10 cellular contexts compared by ENCODE assay signal in genomic region chr2:13193075-13193474, GRCh38.
DNase-seq lines count a peak whose midpoint lies in the region; ATAC-seq lines count a peak whose summit lies in the region.
"Had no signal": no experiment of that assay in that cellular context is flagged by ENCODE, and none has a peak within 500 bp of the region (broad histone marks: within the 10 kb centered on the region; RNA-seq: fewer than 3 reads in every experiment).

No MANE protein-coding gene starts in this region.

- intact Hi-C loops in head of caudate nucleus (cut with DNase I), result no loop called here
- intact Hi-C loops in left colon (cut with DNase I, micrococcal nuclease), result no loop called here

- peak; percentile 83 for ATAC-seq in HG02852 (IDR thresholded peaks at IDR 0.05; ENCODE audit: unreplicated experiment)
- no peak for ATAC-seq in left colon
- ATAC-seq: Panc1 had no signal

- DNase-seq in NCI-H2029 (lab: John Stamatoyannopoulos, UW) (peak; percentile 14), NCI-H2029 treated with DMSO at 0.1 percent for 48 hours (lab: John Stamatoyannopoulos, UW) (no peak), NCI-H226 (peak; percentile 6), iris pigment epithelial cell (ENCODE audit: low read depth) (peak; percentile 65), head of caudate nucleus (no peak), left colon (no peak)
- no peak for DNase-seq in stimulated activated CD4-positive, alpha-beta T cell treated with anti-CD3 and anti-CD28 coated beads, Interleukin-4, amount 100 ng/mL, for 1 hour
- DNase-seq: activated naive CD4-positive, alpha-beta T cell had no signal

Comparison
In these comparisons a context has a peak if more than half of its experiments do, and no peak if none do; other contexts are left out.
1. DNase-seq: peak in NCI-H2029 (single experiment), NCI-H226 (single experiment) and iris pigment epithelial cell (single experiment); none in NCI-H2029 treated with DMSO at 0.1 percent for 48 hours (single experiment), head of caudate nucleus (0 of 42), stimulated activated CD4-positive, alpha-beta T cell treated with anti-CD3 and anti-CD28 coated beads, Interleukin-4, amount 100 ng/mL, for 1 hour (single experiment) and left colon (0 of 2).